1 cellular context compared by ENCODE assay signal in the genomic region with DNA sequence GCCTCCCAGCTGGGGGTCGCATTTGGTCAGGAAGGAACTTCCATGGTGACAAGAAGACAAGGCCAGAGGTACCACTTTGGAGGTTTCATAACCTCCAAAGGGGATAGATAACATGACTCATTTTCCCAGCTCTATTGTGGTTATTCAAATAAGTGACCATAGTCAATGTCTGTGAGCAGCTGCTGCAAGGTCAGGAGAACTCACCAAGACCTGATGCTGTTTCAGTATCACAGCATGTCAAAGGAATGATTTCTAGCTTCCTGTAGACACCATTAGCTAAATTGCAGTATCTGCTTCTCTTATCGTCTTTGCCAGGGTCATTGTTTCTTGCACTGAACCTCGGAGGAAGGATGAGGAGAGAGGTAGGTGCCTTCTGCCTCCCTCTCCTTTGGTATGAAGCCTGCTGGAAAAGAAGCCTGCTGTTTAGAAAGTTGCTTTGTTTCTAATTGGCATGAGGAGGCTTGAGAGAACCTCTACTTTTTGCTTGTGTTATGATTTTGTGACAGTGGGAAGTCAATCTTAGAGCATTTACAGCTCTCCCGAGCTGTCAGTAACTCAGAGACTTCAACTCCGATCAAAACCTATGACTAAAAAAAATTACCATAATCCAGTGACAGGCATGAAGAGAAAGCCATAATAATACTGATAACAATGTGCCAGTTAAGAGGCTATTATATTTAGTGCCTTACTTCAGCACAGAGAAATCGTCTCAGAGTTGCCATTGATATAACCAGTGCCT.
TF ChIP-seq lines count a peak whose summit lies in the region.

No MANE protein-coding gene starts in this region.

TF ChIP-seq in SK-N-SH treated with all-trans-retinoic acid at 6 μM for 48 hours, 23 proteins besides CTCF, POLR2A, EP300 and RAD21 (continued from another document):
- TF ChIP-seq BACH2 (CRISPR knock-in tag; IDR thresholded peaks at IDR 0.05; ENCODE audit: borderline replicate concordance) (no peak), OSR1 (CRISPR knock-in tag; IDR thresholded peaks at IDR 0.05) (no peak), TCF4 (CRISPR knock-in tag; IDR thresholded peaks at IDR 0.05; ENCODE audit: borderline replicate concordance) (no peak), ZFP30 (CRISPR knock-in tag; IDR thresholded peaks at IDR 0.05) (no peak)
